Comparison of ENCODE assay signal across 15 cellular contexts in genomic region chr5:126016256-126016655, GRCh38.
DNase-seq lines count a peak whose midpoint lies in the region; ATAC-seq and TF ChIP-seq lines count a peak whose summit lies in the region.
"Had no signal": no experiment of that assay in that cellular context is flagged by ENCODE, and none has a peak within 500 bp of the region (broad histone marks: within the 10 kb centered on the region; RNA-seq: fewer than 3 reads in every experiment).

No MANE protein-coding gene starts in this region.

- no peaks in the 10 kb centered on the region for H3K4me1 ChIP-seq in gastrocnemius medialis
- H3K4me1 ChIP-seq: A549 had no signal

- peak overlapping the region; percentile 55; the same call in 1 of the 2 replicates for H3K27ac ChIP-seq in VCaP
- no peak overlapping the region for H3K27ac ChIP-seq in gastrocnemius medialis
- H3K27ac ChIP-seq: A549, stomach had no signal

- intact Hi-C loops in left cardiac atrium (cut with DNase I) = no loop called here
- intact Hi-C loops in gastrocnemius medialis (cut with DNase I; ENCODE audit: low total_unique reads) = no loop called here

- no peaks in the 10 kb centered on the region for H3K9me3 ChIP-seq in gastrocnemius medialis
- H3K9me3 ChIP-seq: A549, stomach had no signal

- no peak overlapping the region for H3K4me3 ChIP-seq in gastrocnemius medialis
- H3K4me3 ChIP-seq: A549, lung, stomach had no signal

- in situ Hi-C loops in gastrocnemius medialis (cut with MboI; ENCODE audit: low sequenced_read_pairs in 4 of 4) = no loop called here

- H3K36me3 ChIP-seq in gastrocnemius medialis = no peaks in the 10 kb centered on the region
- H3K36me3 ChIP-seq: stomach had no signal

- peak; percentile 7 for DNase-seq in NCI-H146 (lab: John Stamatoyannopoulos, UW)
- no peak for DNase-seq in NCI-H146 treated with DMSO at 0.1 percent for 48 hours (lab: John Stamatoyannopoulos, UW; ENCODE audit: unreplicated experiment)
- peak; percentile 56 for DNase-seq in left cardiac atrium
- DNase-seq in gastrocnemius medialis = peak; percentile 2 to 11
- DNase-seq in dermis blood vessel endothelial cell = no peak
- DNase-seq in NCI-H128 (lab: John Stamatoyannopoulos, UW; ENCODE audit: unreplicated experiment) = no peak
- DNase-seq: activated B cell treated with CpG ODN at 0.5 μM for 24 hours; activated CD8-positive, alpha-beta memory T cell treated with anti-CD3 and anti-CD28 coated beads, Interleukin-2, amount 10 ng/mL, durations not matched to agents 7 days and 5 days; activated naive CD4-positive, alpha-beta T cell treated with anti-CD3 and anti-CD28 coated beads for 36 hours; NCI-H1930; stomach had no signal

- peak; percentile 82 to 85 for ATAC-seq in left cardiac atrium
- no peak for ATAC-seq in gastrocnemius medialis
- no peak for ATAC-seq in HG03354 (IDR thresholded peaks at IDR 0.05; ENCODE audit: poor library complexity, severe bottlenecking, unreplicated experiment)
- ATAC-seq: A549; activated CD8-positive, alpha-beta memory T cell treated with anti-CD3 and anti-CD28 coated beads, Interleukin-2, amount 10 ng/mL, durations not matched to agents 7 days and 5 days had no signal

- no peaks in the 10 kb centered on the region for H3K27me3 ChIP-seq in gastrocnemius medialis
- H3K27me3 ChIP-seq: stomach had no signal

- no peak for TF ChIP-seq POLR2A in gastrocnemius medialis (IDR thresholded peaks at IDR 0.05)

- no peak for TF ChIP-seq CTCF in VCaP (conservative IDR thresholded peaks at IDR 0.05)
- TF ChIP-seq CTCF in gastrocnemius medialis (IDR thresholded peaks at IDR 0.05 in 4 of 5, conservative IDR thresholded peaks at IDR 0.05 in 1 of 5) = no peak

Comparison
In these comparisons a context has a peak if more than half of its experiments do, and no peak if none do; other contexts are left out.
1. DNase-seq: peak in NCI-H146 (single experiment), left cardiac atrium (single experiment) and gastrocnemius medialis (2 of 2); none in NCI-H146 treated with DMSO at 0.1 percent for 48 hours (single experiment), dermis blood vessel endothelial cell (single experiment) and NCI-H128 (single experiment).
2. ATAC-seq: peak in left cardiac atrium (2 of 2); none in gastrocnemius medialis (0 of 2) and HG03354 (single experiment).